Comparison of ENCODE assay signal across 19 cellular contexts in genomic region chr22:45602004-45602733, GRCh38.
DNase-seq lines count a peak whose midpoint lies in the region; ATAC-seq, FAIRE-seq and TF ChIP-seq lines count a peak whose summit lies in the region.
"Had no signal": no experiment of that assay in that cellular context is flagged by ENCODE, and none has a peak within 500 bp of the region (broad histone marks: within the 10 kb centered on the region; RNA-seq: fewer than 3 reads in every experiment).

No MANE protein-coding gene starts in this region.

- H2BK120ac ChIP-seq in mesendoderm (ENCODE audit: low read depth, low read length), result no peak overlapping the region

- no peaks in the 10 kb centered on the region for H4K20me1 ChIP-seq in Karpas-422 (ENCODE audit: insufficient read depth, low read depth, low read length)

- H4K5ac ChIP-seq in mesendoderm (ENCODE audit: low read length), result no peak overlapping the region

- H3K4me2 ChIP-seq in mesendoderm (ENCODE audit: low read length) (no peak overlapping the region), Karpas-422 (ENCODE audit: low read depth, low read length, poor library complexity, severe bottlenecking) (no peak overlapping the region)
- H3K4me2 ChIP-seq: KMS-11 had no signal

- no peaks in the 10 kb centered on the region for H3K27me3 ChIP-seq in body of pancreas
- no peaks in the 10 kb centered on the region for H3K27me3 ChIP-seq in mesendoderm (ENCODE audit: insufficient read depth, low read length, poor library complexity)
- no peaks in the 10 kb centered on the region for H3K27me3 ChIP-seq in MG63
- no peaks in the 10 kb centered on the region for H3K27me3 ChIP-seq in Karpas-422 (ENCODE audit: low read length)
- H3K27me3 ChIP-seq: transverse colon had no signal

- H3K56ac ChIP-seq in mesendoderm (ENCODE audit: low read length), result peak overlapping the region; percentile 5

- no peak overlapping the region for H3K4ac ChIP-seq in mesendoderm (ENCODE audit: low read depth, low read length)

- H2BK15ac ChIP-seq in mesendoderm (replicated peaks; ENCODE audit: low read depth), result no peak overlapping the region

- H3K4me3 ChIP-seq in body of pancreas, result no peak overlapping the region
- no peak overlapping the region for H3K4me3 ChIP-seq in mesendoderm (ENCODE audit: low read length)
- H3K4me3 ChIP-seq in MG63, result no peak overlapping the region
- no peak overlapping the region for H3K4me3 ChIP-seq in Karpas-422 (ENCODE audit: low read length)
- H3K4me3 ChIP-seq: transverse colon had no signal

- DNase-seq in natural killer cell treated with Interleukin-12 subunit alpha and Interleukin-12 subunit beta and Interleukin-15 and Interleukin-18, amount 100 ng/mL, for 72 hours (ENCODE audit: low spot score), result peak; percentile 42
- DNase-seq in natural killer cell (no peak), body of pancreas (no peak), mesendoderm (peak; percentile 40), GM19239 (ENCODE audit: insufficient read length, low spot score) (no peak), MG63 (no peak), Karpas-422 (no peak)
- DNase-seq: 8988T; activated naive CD4-positive, alpha-beta T cell treated with anti-CD3 and anti-CD28 coated beads, Interleukin-2, amount 50 U/mL, for 16 hours; AML-193; cortex of kidney; NCI-H1048; NCI-H187; transverse colon had no signal

- no peak overlapping the region for H3K4me3 Mint-ChIP-seq in natural killer cell treated with Interleukin-12 subunit alpha and Interleukin-12 subunit beta and Interleukin-15 and Interleukin-18, amount 100 ng/mL, for 72 hours
- H3K4me3 Mint-ChIP-seq in natural killer cell, result no peak overlapping the region
- H3K4me3 Mint-ChIP-seq: activated T-helper 1 cell treated with anti-CD3 and anti-CD28 coated beads, Interleukin-12 subunit alpha, Interleukin-12 subunit beta, Interleukin-2, Interleukin-4 antibody, amounts not matched to agents 30 ng/mL and 10 ng/mL and 1 ng/mL, durations not matched to agents 14 hours and 24 hours and 36 hours had no signal

- no peaks in the 10 kb centered on the region for H3K79me1 ChIP-seq in mesendoderm (ENCODE audit: low read length)

- no peaks in the 10 kb centered on the region for H3K36me3 Mint-ChIP-seq in natural killer cell treated with Interleukin-12 subunit alpha and Interleukin-12 subunit beta and Interleukin-15 and Interleukin-18, amount 100 ng/mL, for 72 hours
- H3K36me3 Mint-ChIP-seq in natural killer cell, result no peaks in the 10 kb centered on the region

- no peak overlapping the region for H3K23ac ChIP-seq in mesendoderm (ENCODE audit: low read length)

- no peaks in the 10 kb centered on the region for H3K9me3 Mint-ChIP-seq in natural killer cell treated with Interleukin-12 subunit alpha and Interleukin-12 subunit beta and Interleukin-15 and Interleukin-18, amount 100 ng/mL, for 72 hours
- no peaks in the 10 kb centered on the region for H3K9me3 Mint-ChIP-seq in natural killer cell
- H3K9me3 Mint-ChIP-seq: activated T-helper 1 cell treated with anti-CD3 and anti-CD28 coated beads, Interleukin-12 subunit alpha, Interleukin-12 subunit beta, Interleukin-2, Interleukin-4 antibody, amounts not matched to agents 30 ng/mL and 10 ng/mL and 1 ng/mL, durations not matched to agents 14 hours and 24 hours and 36 hours; endodermal cell had no signal

- no peak overlapping the region for H2AFZ ChIP-seq in Karpas-422 (ENCODE audit: low read length)

- ATAC-seq in natural killer cell treated with Interleukin-12 subunit alpha and Interleukin-12 subunit beta and Interleukin-15 and Interleukin-18, amount 100 ng/mL, for 72 hours, result no peak
- ATAC-seq in natural killer cell (no peak), body of pancreas (no peak), GM19397 (IDR thresholded peaks at IDR 0.05; ENCODE audit: unreplicated experiment) (no peak)

- no peak for FAIRE-seq in GM19239 (lab: Jason Lieb, UNC)
- FAIRE-seq: islet of Langerhans had no signal

- H3K9me3 ChIP-seq in body of pancreas, result no peaks in the 10 kb centered on the region
- H3K9me3 ChIP-seq in MG63, result no peaks in the 10 kb centered on the region
- no peaks in the 10 kb centered on the region for H3K9me3 ChIP-seq in Karpas-422 (ENCODE audit: low read length)
- H3K9me3 ChIP-seq: transverse colon had no signal

- no peak overlapping the region for H2AK5ac ChIP-seq in mesendoderm (ENCODE audit: low read length)

- intact Hi-C loops in natural killer cell (cut with micrococcal nuclease) (loop anchor here (5.0 kb wide), 1 partner anchor 1330 kb away; no protein-coding TSS in a partner anchor), body of pancreas (cut with DNase I) (no loop called here)

- no peaks in the 10 kb centered on the region for H3K79me2 ChIP-seq in mesendoderm (ENCODE audit: control insufficient read depth, insufficient read depth, low read length)
- no peaks in the 10 kb centered on the region for H3K79me2 ChIP-seq in Karpas-422 (ENCODE audit: low read length)

- 68 to 79% methylated on average over 10 of the region's 10 CpGs for WGBS in body of pancreas, 2 donors
- no CpG with 5 or more reads among the region's 10 CpGs for WGBS in mesendoderm (ENCODE audit: extremely low coverage, insufficient coverage, low lambda C conversion rate)

- no peak overlapping the region for H3K18ac ChIP-seq in mesendoderm (ENCODE audit: low read length)

- H3K9me2 ChIP-seq in Karpas-422 (replicated peaks; ENCODE audit: insufficient read depth, low read length), result no peaks in the 10 kb centered on the region

- no peak overlapping the region for H2BK5ac ChIP-seq in mesendoderm (ENCODE audit: low read length)

- peak overlapping the region in 3 of 4 donors; percentile 12 to 71 (median 57) for H3K27ac ChIP-seq in body of pancreas
- no peak overlapping the region for H3K27ac ChIP-seq in mesendoderm (ENCODE audit: low read depth, low read length)
- H3K27ac ChIP-seq in Karpas-422 (ENCODE audit: low read length), result no peak overlapping the region
- H3K27ac ChIP-seq: KMS-11, transverse colon had no signal

- H3K4me1 Mint-ChIP-seq in natural killer cell treated with Interleukin-12 subunit alpha and Interleukin-12 subunit beta and Interleukin-15 and Interleukin-18, amount 100 ng/mL, for 72 hours (ENCODE audit: low read depth in 2 of 2), result no peaks in the 10 kb centered on the region
- peaks cover 4 to 5% of the 10 kb centered on the region in 2 donors for H3K4me1 Mint-ChIP-seq in natural killer cell

- no peak overlapping the region for H4K8ac ChIP-seq in mesendoderm (ENCODE audit: low read depth, low read length)

- TF ChIP-seq CTCF in natural killer cell (IDR thresholded peaks at IDR 0.05) (no peak), body of pancreas (IDR thresholded peaks at IDR 0.05) (no peak)

- H3K9ac ChIP-seq in mesendoderm (ENCODE audit: low read length) (no peak overlapping the region), Karpas-422 (ENCODE audit: low read length) (no peak overlapping the region)
- H3K9ac ChIP-seq: KMS-11 had no signal

- no peak for TF ChIP-seq POLR2A in body of pancreas (IDR thresholded peaks at IDR 0.05)

- H3K27ac Mint-ChIP-seq in natural killer cell treated with Interleukin-12 subunit alpha and Interleukin-12 subunit beta and Interleukin-15 and Interleukin-18, amount 100 ng/mL, for 72 hours, result no peak overlapping the region
- H3K27ac Mint-ChIP-seq in natural killer cell, result no peak overlapping the region
- H3K27ac Mint-ChIP-seq: activated T-helper 1 cell treated with anti-CD3 and anti-CD28 coated beads, Interleukin-12 subunit alpha, Interleukin-12 subunit beta, Interleukin-2, Interleukin-4 antibody, amounts not matched to agents 30 ng/mL and 10 ng/mL and 1 ng/mL, durations not matched to agents 14 hours and 24 hours and 36 hours had no signal

- no peaks in the 10 kb centered on the region for H3K36me3 ChIP-seq in body of pancreas (replicated peaks in 1 of 2; ENCODE audit: insufficient read depth in 1 of 2, low read depth in 2 of 2)
- H3K36me3 ChIP-seq in mesendoderm (ENCODE audit: control insufficient read depth, insufficient read depth, low read length), result no peaks in the 10 kb centered on the region
- 0 out of 2 replicates have a peak, but pooled peaks cover 3% of the 10 kb centered on the region for H3K36me3 ChIP-seq in MG63
- no peaks in the 10 kb centered on the region for H3K36me3 ChIP-seq in Karpas-422 (ENCODE audit: insufficient read depth, low read length)
- H3K36me3 ChIP-seq: transverse colon had no signal

- peaks cover 0 to 2% of the 10 kb centered on the region in 2 donors for H3K27me3 Mint-ChIP-seq in natural killer cell treated with Interleukin-12 subunit alpha and Interleukin-12 subunit beta and Interleukin-15 and Interleukin-18, amount 100 ng/mL, for 72 hours
- peaks cover 0 to 5% of the 10 kb centered on the region in 2 donors for H3K27me3 Mint-ChIP-seq in natural killer cell (ENCODE audit: low read depth in 2 of 2)

- H3K4me1 ChIP-seq in body of pancreas (peaks cover 68% of the 10 kb centered on the region), mesendoderm (ENCODE audit: control insufficient read depth, low read depth, low read length) (peaks cover 4% of the 10 kb centered on the region), Karpas-422 (ENCODE audit: low read length) (peaks cover 15% of the 10 kb centered on the region)

Comparison
In these comparisons a context has a peak if more than half of its experiments do, and no peak if none do; other contexts are left out.
1. DNase-seq: peak in natural killer cell treated with Interleukin-12 subunit alpha and Interleukin-12 subunit beta and Interleukin-15 and Interleukin-18, amount 100 ng/mL, for 72 hours (single experiment) and mesendoderm (single experiment); none in natural killer cell (single experiment), body of pancreas (0 of 4), GM19239 (single experiment), MG63 (single experiment) and Karpas-422 (single experiment).
2. H3K27ac ChIP-seq: peak in body of pancreas (3 of 4); none in mesendoderm (single experiment) and Karpas-422 (single experiment).